Comparison of ENCODE assay signal across 1 cellular context in genomic region chr6:157877149-157877548, GRCh38.
TF ChIP-seq lines count a peak whose summit lies in the region.

No MANE protein-coding gene starts in this region.

TF ChIP-seq in GM12878, 131 proteins besides CTCF, POLR2A, EP300 and RAD21:
- TF ChIP-seq ZNF687 (IDR thresholded peaks at IDR 0.05) (no peak), IKZF2 (IDR thresholded peaks at IDR 0.05) (0 out of 4 replicates have a peak, but pooled peaks of 1 of the 2 experiments have one; percentile 19), BMI1 (IDR thresholded peaks at IDR 0.05; ENCODE audit: borderline replicate concordance) (no peak), MTA3 (IDR thresholded peaks at IDR 0.05; ENCODE audit: borderline replicate concordance, low read length) (no peak), BHLHE40 (IDR thresholded peaks at IDR 0.05; ENCODE audit: borderline replicate concordance in 1 of 2, low read depth in 2 of 2, low read length in 1 of 2) (0 out of 4 replicates have a peak, but pooled peaks of 1 of the 2 experiments have one; percentile 14)
